ENCODE assay signal across 40 cellular contexts in genomic region chr10:125568156-125568555, GRCh38.
"Had no signal": no experiment of that assay in that cellular context is flagged by ENCODE, and none has a peak within 500 bp of the region (broad histone marks: within the 10 kb centered on the region; RNA-seq: fewer than 3 reads in every experiment).

No MANE protein-coding gene starts in this region.

- H3K4me3 ChIP-seq: adrenal gland, body of pancreas, breast epithelium, cardiac muscle cell had no signal

- H3K27ac ChIP-seq: adrenal gland, body of pancreas, brain microvascular endothelial cell, breast epithelium, cardiac muscle cell, VCaP had no signal

- H3K4me1 ChIP-seq: breast epithelium had no signal

- H3K27me3 ChIP-seq: body of pancreas, brain microvascular endothelial cell, breast epithelium, cardiac muscle cell had no signal

- DNase-seq: activated B cell treated with CpG ODN at 0.5 μM for 24 hours; activated CD4-positive, alpha-beta memory T cell treated with anti-CD3 and anti-CD28 coated beads for 36 hours; activated CD4-positive, alpha-beta T cell treated with anti-CD3 and anti-CD28 coated beads for 4 hours; activated CD4-positive, alpha-beta T cell treated with anti-CD3 and anti-CD28 coated beads, Interleukin-2, amount 10 ng/mL, durations not matched to agents 24 days and 14 days; activated CD4-positive, alpha-beta T cell treated with anti-CD3 and anti-CD28 coated beads, Interleukin-2, amount 50 U/mL, for 1 hour; activated CD4-positive, alpha-beta T cell treated with anti-CD3 and anti-CD28 coated beads, Interleukin-2, amount 50 U/mL, for 4 hours; activated CD4-positive, CD25-positive, alpha-beta regulatory T cell treated with anti-CD3 and anti-CD28 coated beads, Interleukin-2, amount 50 U/mL, for 72 hours; activated CD8-positive, alpha-beta memory T cell treated with anti-CD3 and anti-CD28 coated beads, Interleukin-2, amount 50 U/mL, for 4 hours; activated CD8-positive, alpha-beta T cell treated with anti-CD3 and anti-CD28 coated beads for 36 hours; activated effector memory CD4-positive, alpha-beta T cell treated with anti-CD3 and anti-CD28 coated beads, Interleukin-2, amount 50 U/mL, for 16 hours; activated gamma-delta T cell treated with Interleukin-2 at 50 U/mL for 16 hours; activated naive CD4-positive, alpha-beta T cell; activated naive CD4-positive, alpha-beta T cell treated with anti-CD3 and anti-CD28 coated beads for 36 hours; activated naive CD4-positive, alpha-beta T cell treated with anti-CD3 and anti-CD28 coated beads, Interleukin-2, amount 50 U/mL, for 16 hours; activated naive CD8-positive, alpha-beta T cell treated with anti-CD3 and anti-CD28 coated beads for 36 hours; activated T-cell treated with anti-CD3 and anti-CD28 coated beads for 4 hours; activated T-cell treated with anti-CD3 and anti-CD28 coated beads, Interleukin-2, amount 50 U/mL, for 1 hour; activated T-cell treated with anti-CD3 and anti-CD28 coated beads, Interleukin-2, amount 50 U/mL, for 4 hours; activated T-cell treated with anti-CD3 and anti-CD28 coated beads, Interleukin-2, amount 50 U/mL, for 72 hours; adrenal gland; amniotic stem cell; aorta; body of pancreas; brain microvascular endothelial cell; caudate nucleus; cerebellar nuclear complex; T-helper 1 cell; T-helper 2 cell; T-helper 9 cell had no signal

- H3K36me3 Mint-ChIP-seq: activated CD4-positive, alpha-beta memory T cell treated with anti-CD3 and anti-CD28 coated beads for 36 hours; activated naive CD4-positive, alpha-beta T cell treated with anti-CD3 and anti-CD28 coated beads, Interleukin-2, amount 50 U/mL, for 72 hours; activated naive CD8-positive, alpha-beta T cell treated with anti-CD3 and anti-CD28 coated beads for 36 hours had no signal

- FAIRE-seq: astrocyte, TTC549 had no signal

- H3K4me1 Mint-ChIP-seq: activated B cell treated with CpG ODN at 0.5 μM for 24 hours; activated CD4-positive, alpha-beta T cell treated with anti-CD3 and anti-CD28 coated beads, Interleukin-2, amount 10 ng/mL, durations not matched to agents 24 days and 14 days; activated naive CD8-positive, alpha-beta T cell treated with anti-CD3 and anti-CD28 coated beads for 36 hours; activated T-helper 17 cell treated with anti-CD3 and anti-CD28 coated beads, Interleukin-2, amount 50 U/mL, for 72 hours; central memory CD8-positive, alpha-beta T cell had no signal

- ATAC-seq: activated CD8-positive, alpha-beta T cell treated with anti-CD3 and anti-CD28 coated beads for 36 hours; activated naive CD4-positive, alpha-beta T cell treated with anti-CD3 and anti-CD28 coated beads, Interleukin-2, amount 50 U/mL, for 72 hours; activated T-cell treated with anti-CD3 and anti-CD28 coated beads, Interleukin-2, amount 50 U/mL, for 4 hours; activated T-cell treated with anti-CD3 and anti-CD28 coated beads, Interleukin-2, amount 50 U/mL, for 72 hours; activated T-helper 17 cell treated with anti-CD3 and anti-CD28 coated beads, Interleukin-2, amount 50 U/mL, for 72 hours; body of pancreas had no signal

- H3K36me3 ChIP-seq: adrenal gland, brain microvascular endothelial cell, breast epithelium, cardiac muscle cell had no signal

- H3K27me3 Mint-ChIP-seq: activated B cell treated with CpG ODN at 0.5 μM for 24 hours; activated CD4-positive, alpha-beta T cell treated with anti-CD3 and anti-CD28 coated beads, Interleukin-2, amount 10 ng/mL, durations not matched to agents 24 days and 14 days had no signal

- H3K9me3 ChIP-seq: adrenal gland, body of pancreas, breast epithelium had no signal

- H3K4me3 Mint-ChIP-seq: activated B cell treated with CpG ODN at 0.5 μM for 24 hours; activated CD4-positive, alpha-beta memory T cell treated with anti-CD3 and anti-CD28 coated beads for 36 hours; activated CD4-positive, alpha-beta T cell treated with anti-CD3 and anti-CD28 coated beads, Interleukin-2, amount 10 ng/mL, durations not matched to agents 24 days and 14 days; activated CD8-positive, alpha-beta T cell treated with anti-CD3 and anti-CD28 coated beads for 36 hours; activated naive CD4-positive, alpha-beta T cell treated with anti-CD3 and anti-CD28 coated beads for 36 hours; activated naive CD8-positive, alpha-beta T cell treated with anti-CD3 and anti-CD28 coated beads for 36 hours; activated T-cell treated with anti-CD3 and anti-CD28 coated beads, Interleukin-2, amount 50 U/mL, for 4 hours; activated T-cell treated with anti-CD3 and anti-CD28 coated beads, Interleukin-2, amount 50 U/mL, for 72 hours; activated T-helper 1 cell treated with anti-CD3 and anti-CD28 coated beads, Interleukin-12 subunit alpha, Interleukin-12 subunit beta, Interleukin-2, Interleukin-4 antibody, amounts not matched to agents 30 ng/mL and 10 ng/mL and 1 ng/mL, durations not matched to agents 14 hours and 24 hours and 36 hours; activated T-helper 17 cell treated with anti-CD3 and anti-CD28 coated beads, Interleukin-2, amount 50 U/mL, for 72 hours; central memory CD8-positive, alpha-beta T cell; T-helper 1 cell treated with Interleukin-12 subunit alpha and Interleukin-12 subunit beta and Interleukin-4 antibody, amounts not matched to agents 30 μg/mL and 1 μg/mL, for 36 hours; T-helper 2 cell treated with Interferon-gamma antibody and Interleukin-4, amounts not matched to agents 5 μg/mL and 100 μg/mL, for 36 hours had no signal

- H3K9me3 Mint-ChIP-seq: activated B cell treated with CpG ODN at 0.5 μM for 24 hours; activated CD4-positive, alpha-beta memory T cell treated with anti-CD3 and anti-CD28 coated beads for 36 hours; activated CD8-positive, alpha-beta T cell treated with anti-CD3 and anti-CD28 coated beads for 36 hours; activated naive CD4-positive, alpha-beta T cell treated with anti-CD3 and anti-CD28 coated beads for 36 hours; activated T-cell treated with anti-CD3 and anti-CD28 coated beads, Interleukin-2, amount 50 U/mL, for 4 hours; activated T-cell treated with anti-CD3 and anti-CD28 coated beads, Interleukin-2, amount 50 U/mL, for 72 hours; central memory CD8-positive, alpha-beta T cell had no signal

- H3K27ac Mint-ChIP-seq: activated B cell treated with CpG ODN at 0.5 μM for 24 hours; activated CD4-positive, alpha-beta memory T cell treated with anti-CD3 and anti-CD28 coated beads for 36 hours; activated CD4-positive, alpha-beta T cell treated with anti-CD3 and anti-CD28 coated beads, Interleukin-2, amount 10 ng/mL, durations not matched to agents 24 days and 14 days; activated CD8-positive, alpha-beta T cell treated with anti-CD3 and anti-CD28 coated beads for 36 hours; activated naive CD4-positive, alpha-beta T cell treated with anti-CD3 and anti-CD28 coated beads for 36 hours; activated naive CD4-positive, alpha-beta T cell treated with anti-CD3 and anti-CD28 coated beads, Interleukin-2, amount 50 U/mL, for 72 hours; activated naive CD8-positive, alpha-beta T cell treated with anti-CD3 and anti-CD28 coated beads for 36 hours; activated T-cell treated with anti-CD3 and anti-CD28 coated beads, Interleukin-2, amount 50 U/mL, for 72 hours; activated T-helper 1 cell treated with anti-CD3 and anti-CD28 coated beads, Interleukin-12 subunit alpha, Interleukin-12 subunit beta, Interleukin-2, Interleukin-4 antibody, amounts not matched to agents 30 ng/mL and 10 ng/mL and 1 ng/mL, durations not matched to agents 14 hours and 24 hours and 36 hours; activated T-helper 17 cell treated with anti-CD3 and anti-CD28 coated beads, Interleukin-2, amount 50 U/mL, for 72 hours; T-helper 1 cell treated with Interleukin-12 subunit alpha and Interleukin-12 subunit beta and Interleukin-4 antibody, amounts not matched to agents 30 μg/mL and 1 μg/mL, for 36 hours; T-helper 2 cell treated with Interferon-gamma antibody and Interleukin-4, amounts not matched to agents 5 μg/mL and 100 μg/mL, for 36 hours had no signal
